1 cellular context compared by ENCODE assay signal in the genomic region with DNA sequence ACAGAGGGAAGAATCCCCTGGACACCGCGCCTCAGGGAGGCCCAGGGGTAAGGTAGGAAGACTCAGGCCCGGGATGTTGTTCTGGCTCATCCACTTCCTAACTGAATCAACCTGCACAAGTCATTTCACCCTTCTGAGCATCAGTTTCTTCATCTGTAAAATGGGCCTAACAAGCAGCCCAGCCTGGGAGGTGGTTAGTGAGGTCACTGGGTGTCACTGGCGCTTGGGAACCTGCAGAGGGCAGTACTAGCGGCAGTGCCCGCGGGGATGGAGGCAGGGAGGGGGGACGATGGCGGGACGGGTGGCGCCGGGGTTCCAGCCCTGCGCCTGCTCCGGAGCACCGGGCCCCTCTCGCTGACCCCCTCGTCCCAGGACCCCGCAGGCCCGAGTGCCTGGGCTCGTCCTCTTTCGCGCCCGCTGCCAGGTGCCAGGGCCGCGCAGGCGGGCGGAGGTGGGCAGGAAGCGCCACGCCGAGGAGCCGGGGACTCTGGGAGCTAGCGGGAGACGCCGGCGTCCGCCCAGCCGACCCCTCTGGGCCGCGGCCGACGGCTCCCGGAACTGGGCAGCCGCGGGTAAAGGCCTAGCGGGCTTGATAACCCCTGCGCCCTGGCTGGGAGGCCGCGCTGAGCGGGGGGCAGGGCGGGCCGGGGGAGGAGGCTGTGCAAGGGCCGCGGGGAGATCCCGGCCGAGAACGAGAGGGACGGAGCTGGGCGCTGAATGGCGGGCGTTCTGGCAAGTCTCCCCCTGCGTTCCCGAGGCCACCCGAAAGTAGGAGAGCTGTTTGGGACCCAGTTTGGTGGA.
TF ChIP-seq lines count a peak whose summit lies in the region.

A gene with protein sequence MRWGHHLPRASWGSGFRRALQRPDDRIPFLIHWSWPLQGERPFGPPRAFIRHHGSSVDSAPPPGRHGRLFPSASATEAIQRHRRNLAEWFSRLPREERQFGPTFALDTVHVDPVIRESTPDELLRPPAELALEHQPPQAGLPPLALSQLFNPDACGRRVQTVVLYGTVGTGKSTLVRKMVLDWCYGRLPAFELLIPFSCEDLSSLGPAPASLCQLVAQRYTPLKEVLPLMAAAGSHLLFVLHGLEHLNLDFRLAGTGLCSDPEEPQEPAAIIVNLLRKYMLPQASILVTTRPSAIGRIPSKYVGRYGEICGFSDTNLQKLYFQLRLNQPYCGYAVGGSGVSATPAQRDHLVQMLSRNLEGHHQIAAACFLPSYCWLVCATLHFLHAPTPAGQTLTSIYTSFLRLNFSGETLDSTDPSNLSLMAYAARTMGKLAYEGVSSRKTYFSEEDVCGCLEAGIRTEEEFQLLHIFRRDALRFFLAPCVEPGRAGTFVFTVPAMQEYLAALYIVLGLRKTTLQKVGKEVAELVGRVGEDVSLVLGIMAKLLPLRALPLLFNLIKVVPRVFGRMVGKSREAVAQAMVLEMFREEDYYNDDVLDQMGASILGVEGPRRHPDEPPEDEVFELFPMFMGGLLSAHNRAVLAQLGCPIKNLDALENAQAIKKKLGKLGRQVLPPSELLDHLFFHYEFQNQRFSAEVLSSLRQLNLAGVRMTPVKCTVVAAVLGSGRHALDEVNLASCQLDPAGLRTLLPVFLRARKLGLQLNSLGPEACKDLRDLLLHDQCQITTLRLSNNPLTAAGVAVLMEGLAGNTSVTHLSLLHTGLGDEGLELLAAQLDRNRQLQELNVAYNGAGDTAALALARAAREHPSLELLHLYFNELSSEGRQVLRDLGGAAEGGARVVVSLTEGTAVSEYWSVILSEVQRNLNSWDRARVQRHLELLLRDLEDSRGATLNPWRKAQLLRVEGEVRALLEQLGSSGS (plus strand): TSS at position 255 of the 801 bp plus-strand sequence. CDS start 2,679 bp downstream, outside the sequence.

TF ChIP-seq in GM12878, 131 proteins besides CTCF, POLR2A, EP300 and RAD21 (continued from another document and continues in another):
- TF ChIP-seq, protein P1, sequence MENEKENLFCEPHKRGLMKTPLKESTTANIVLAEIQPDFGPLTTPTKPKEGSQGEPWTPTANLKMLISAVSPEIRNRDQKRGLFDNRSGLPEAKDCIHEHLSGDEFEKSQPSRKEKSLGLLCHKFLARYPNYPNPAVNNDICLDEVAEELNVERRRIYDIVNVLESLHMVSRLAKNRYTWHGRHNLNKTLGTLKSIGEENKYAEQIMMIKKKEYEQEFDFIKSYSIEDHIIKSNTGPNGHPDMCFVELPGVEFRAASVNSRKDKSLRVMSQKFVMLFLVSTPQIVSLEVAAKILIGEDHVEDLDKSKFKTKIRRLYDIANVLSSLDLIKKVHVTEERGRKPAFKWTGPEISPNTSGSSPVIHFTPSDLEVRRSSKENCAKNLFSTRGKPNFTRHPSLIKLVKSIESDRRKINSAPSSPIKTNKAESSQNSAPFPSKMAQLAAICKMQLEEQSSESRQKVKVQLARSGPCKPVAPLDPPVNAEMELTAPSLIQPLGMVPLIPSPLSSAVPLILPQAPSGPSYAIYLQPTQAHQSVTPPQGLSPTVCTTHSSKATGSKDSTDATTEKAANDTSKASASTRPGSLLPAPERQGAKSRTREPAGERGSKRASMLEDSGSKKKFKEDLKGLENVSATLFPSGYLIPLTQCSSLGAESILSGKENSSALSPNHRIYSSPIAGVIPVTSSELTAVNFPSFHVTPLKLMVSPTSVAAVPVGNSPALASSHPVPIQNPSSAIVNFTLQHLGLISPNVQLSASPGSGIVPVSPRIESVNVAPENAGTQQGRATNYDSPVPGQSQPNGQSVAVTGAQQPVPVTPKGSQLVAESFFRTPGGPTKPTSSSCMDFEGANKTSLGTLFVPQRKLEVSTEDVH (IDR thresholded peaks at IDR 0.05; ENCODE audit: low read depth, partially characterized antibody), result no peak
- TF ChIP-seq ZNF274 (IDR thresholded peaks at IDR 0.05; ENCODE audit: insufficient read depth, insufficient read length) (no peak), GATAD2B (conservative IDR thresholded peaks at IDR 0.05; ENCODE audit: low read depth) (peak; percentile 94), ZZZ3 (IDR thresholded peaks at IDR 0.05; ENCODE audit: control insufficient read depth, insufficient read length, low read depth) (no peak), SIN3A (IDR thresholded peaks at IDR 0.05; ENCODE audit: low read depth, low read length) (0 out of 2 replicates have a peak, but pooled peaks have one; percentile 38), RAD51 (IDR thresholded peaks at IDR 0.05) (no peak), PML (IDR thresholded peaks at IDR 0.05; ENCODE audit: low read length) (peak; percentile 36; the same call in 1 of the 2 replicates), TBL1XR1 (IDR thresholded peaks at IDR 0.05; ENCODE audit: low read depth, low read length) (peak; percentile 45; the same call in 1 of the 2 replicates), CBX3 (IDR thresholded peaks at IDR 0.05; ENCODE audit: borderline replicate concordance, low read depth) (no peak), MTA3 (IDR thresholded peaks at IDR 0.05; ENCODE audit: borderline replicate concordance, low read length) (no peak)
- TF ChIP-seq, protein P2, sequence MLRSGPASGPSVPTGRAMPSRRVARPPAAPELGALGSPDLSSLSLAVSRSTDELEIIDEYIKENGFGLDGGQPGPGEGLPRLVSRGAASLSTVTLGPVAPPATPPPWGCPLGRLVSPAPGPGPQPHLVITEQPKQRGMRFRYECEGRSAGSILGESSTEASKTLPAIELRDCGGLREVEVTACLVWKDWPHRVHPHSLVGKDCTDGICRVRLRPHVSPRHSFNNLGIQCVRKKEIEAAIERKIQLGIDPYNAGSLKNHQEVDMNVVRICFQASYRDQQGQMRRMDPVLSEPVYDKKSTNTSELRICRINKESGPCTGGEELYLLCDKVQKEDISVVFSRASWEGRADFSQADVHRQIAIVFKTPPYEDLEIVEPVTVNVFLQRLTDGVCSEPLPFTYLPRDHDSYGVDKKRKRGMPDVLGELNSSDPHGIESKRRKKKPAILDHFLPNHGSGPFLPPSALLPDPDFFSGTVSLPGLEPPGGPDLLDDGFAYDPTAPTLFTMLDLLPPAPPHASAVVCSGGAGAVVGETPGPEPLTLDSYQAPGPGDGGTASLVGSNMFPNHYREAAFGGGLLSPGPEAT (IDR thresholded peaks at IDR 0.05; ENCODE audit: low read depth), result no peak
- TF ChIP-seq, protein P3, sequence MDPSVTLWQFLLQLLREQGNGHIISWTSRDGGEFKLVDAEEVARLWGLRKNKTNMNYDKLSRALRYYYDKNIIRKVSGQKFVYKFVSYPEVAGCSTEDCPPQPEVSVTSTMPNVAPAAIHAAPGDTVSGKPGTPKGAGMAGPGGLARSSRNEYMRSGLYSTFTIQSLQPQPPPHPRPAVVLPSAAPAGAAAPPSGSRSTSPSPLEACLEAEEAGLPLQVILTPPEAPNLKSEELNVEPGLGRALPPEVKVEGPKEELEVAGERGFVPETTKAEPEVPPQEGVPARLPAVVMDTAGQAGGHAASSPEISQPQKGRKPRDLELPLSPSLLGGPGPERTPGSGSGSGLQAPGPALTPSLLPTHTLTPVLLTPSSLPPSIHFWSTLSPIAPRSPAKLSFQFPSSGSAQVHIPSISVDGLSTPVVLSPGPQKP (IDR thresholded peaks at IDR 0.05; ENCODE audit: low read depth, low read length), result no peak
- TF ChIP-seq, protein P4, sequence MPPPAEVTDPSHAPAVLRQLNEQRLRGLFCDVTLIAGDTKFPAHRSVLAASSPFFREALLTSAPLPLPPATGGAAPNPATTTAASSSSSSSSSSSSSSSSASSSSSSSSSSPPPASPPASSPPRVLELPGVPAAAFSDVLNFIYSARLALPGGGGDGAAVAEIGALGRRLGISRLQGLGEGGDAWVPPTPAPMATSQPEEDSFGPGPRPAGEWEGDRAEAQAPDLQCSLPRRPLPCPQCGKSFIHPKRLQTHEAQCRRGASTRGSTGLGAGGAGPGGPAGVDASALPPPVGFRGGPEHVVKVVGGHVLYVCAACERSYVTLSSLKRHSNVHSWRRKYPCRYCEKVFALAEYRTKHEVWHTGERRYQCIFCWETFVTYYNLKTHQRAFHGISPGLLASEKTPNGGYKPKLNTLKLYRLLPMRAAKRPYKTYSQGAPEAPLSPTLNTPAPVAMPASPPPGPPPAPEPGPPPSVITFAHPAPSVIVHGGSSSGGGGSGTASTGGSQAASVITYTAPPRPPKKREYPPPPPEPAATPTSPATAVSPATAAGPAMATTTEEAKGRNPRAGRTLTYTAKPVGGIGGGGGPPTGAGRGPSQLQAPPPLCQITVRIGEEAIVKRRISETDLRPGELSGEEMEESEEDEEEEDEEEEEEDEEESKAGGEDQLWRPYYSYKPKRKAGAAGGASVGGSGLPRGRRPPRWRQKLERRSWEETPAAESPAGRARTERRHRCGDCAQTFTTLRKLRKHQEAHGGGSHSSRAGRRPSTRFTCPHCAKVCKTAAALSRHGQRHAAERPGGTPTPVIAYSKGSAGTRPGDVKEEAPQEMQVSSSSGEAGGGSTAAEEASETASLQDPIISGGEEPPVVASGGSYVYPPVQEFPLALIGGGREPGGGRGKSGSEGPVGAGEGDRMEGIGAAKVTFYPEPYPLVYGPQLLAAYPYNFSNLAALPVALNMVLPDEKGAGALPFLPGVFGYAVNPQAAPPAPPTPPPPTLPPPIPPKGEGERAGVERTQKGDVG (CRISPR knock-in tag; IDR thresholded peaks at IDR 0.05), result no peak
- TF ChIP-seq, protein P5, sequence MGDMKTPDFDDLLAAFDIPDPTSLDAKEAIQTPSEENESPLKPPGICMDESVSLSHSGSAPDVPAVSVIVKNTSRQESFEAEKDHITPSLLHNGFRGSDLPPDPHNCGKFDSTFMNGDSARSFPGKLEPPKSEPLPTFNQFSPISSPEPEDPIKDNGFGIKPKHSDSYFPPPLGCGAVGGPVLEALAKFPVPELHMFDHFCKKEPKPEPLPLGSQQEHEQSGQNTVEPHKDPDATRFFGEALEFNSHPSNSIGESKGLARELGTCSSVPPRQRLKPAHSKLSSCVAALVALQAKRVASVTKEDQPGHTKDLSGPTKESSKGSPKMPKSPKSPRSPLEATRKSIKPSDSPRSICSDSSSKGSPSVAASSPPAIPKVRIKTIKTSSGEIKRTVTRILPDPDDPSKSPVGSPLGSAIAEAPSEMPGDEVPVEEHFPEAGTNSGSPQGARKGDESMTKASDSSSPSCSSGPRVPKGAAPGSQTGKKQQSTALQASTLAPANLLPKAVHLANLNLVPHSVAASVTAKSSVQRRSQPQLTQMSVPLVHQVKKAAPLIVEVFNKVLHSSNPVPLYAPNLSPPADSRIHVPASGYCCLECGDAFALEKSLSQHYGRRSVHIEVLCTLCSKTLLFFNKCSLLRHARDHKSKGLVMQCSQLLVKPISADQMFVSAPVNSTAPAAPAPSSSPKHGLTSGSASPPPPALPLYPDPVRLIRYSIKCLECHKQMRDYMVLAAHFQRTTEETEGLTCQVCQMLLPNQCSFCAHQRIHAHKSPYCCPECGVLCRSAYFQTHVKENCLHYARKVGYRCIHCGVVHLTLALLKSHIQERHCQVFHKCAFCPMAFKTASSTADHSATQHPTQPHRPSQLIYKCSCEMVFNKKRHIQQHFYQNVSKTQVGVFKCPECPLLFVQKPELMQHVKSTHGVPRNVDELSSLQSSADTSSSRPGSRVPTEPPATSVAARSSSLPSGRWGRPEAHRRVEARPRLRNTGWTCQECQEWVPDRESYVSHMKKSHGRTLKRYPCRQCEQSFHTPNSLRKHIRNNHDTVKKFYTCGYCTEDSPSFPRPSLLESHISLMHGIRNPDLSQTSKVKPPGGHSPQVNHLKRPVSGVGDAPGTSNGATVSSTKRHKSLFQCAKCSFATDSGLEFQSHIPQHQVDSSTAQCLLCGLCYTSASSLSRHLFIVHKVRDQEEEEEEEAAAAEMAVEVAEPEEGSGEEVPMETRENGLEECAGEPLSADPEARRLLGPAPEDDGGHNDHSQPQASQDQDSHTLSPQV (IDR thresholded peaks at IDR 0.05), result 0 out of 2 replicates have a peak, but pooled peaks have one; percentile 43
- TF ChIP-seq, protein P6, sequence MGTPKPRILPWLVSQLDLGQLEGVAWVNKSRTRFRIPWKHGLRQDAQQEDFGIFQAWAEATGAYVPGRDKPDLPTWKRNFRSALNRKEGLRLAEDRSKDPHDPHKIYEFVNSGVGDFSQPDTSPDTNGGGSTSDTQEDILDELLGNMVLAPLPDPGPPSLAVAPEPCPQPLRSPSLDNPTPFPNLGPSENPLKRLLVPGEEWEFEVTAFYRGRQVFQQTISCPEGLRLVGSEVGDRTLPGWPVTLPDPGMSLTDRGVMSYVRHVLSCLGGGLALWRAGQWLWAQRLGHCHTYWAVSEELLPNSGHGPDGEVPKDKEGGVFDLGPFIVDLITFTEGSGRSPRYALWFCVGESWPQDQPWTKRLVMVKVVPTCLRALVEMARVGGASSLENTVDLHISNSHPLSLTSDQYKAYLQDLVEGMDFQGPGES (IDR thresholded peaks at IDR 0.05), result no peak
- TF ChIP-seq, protein P7, sequence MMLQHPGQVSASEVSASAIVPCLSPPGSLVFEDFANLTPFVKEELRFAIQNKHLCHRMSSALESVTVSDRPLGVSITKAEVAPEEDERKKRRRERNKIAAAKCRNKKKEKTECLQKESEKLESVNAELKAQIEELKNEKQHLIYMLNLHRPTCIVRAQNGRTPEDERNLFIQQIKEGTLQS (IDR thresholded peaks at IDR 0.05; ENCODE audit: borderline replicate concordance, extremely low read depth, low read depth, low read length), result no peak
- TF ChIP-seq, protein P8, sequence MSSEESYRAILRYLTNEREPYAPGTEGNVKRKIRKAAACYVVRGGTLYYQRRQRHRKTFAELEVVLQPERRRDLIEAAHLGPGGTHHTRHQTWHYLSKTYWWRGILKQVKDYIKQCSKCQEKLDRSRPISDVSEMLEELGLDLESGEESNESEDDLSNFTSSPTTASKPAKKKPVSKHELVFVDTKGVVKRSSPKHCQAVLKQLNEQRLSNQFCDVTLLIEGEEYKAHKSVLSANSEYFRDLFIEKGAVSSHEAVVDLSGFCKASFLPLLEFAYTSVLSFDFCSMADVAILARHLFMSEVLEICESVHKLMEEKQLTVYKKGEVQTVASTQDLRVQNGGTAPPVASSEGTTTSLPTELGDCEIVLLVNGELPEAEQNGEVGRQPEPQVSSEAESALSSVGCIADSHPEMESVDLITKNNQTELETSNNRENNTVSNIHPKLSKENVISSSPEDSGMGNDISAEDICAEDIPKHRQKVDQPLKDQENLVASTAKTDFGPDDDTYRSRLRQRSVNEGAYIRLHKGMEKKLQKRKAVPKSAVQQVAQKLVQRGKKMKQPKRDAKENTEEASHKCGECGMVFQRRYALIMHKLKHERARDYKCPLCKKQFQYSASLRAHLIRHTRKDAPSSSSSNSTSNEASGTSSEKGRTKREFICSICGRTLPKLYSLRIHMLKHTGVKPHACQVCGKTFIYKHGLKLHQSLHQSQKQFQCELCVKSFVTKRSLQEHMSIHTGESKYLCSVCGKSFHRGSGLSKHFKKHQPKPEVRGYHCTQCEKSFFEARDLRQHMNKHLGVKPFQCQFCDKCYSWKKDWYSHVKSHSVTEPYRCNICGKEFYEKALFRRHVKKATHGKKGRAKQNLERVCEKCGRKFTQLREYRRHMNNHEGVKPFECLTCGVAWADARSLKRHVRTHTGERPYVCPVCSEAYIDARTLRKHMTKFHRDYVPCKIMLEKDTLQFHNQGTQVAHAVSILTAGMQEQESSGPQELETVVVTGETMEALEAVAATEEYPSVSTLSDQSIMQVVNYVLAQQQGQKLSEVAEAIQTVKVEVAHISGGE (CRISPR knock-in tag; IDR thresholded peaks at IDR 0.05), result no peak
